20 cellular contexts compared by ENCODE assay signal in genomic region chr20:63136296-63136695, GRCh38.
"Had no signal": no experiment of that assay in that cellular context is flagged by ENCODE, and none has a peak within 500 bp of the region (broad histone marks: within the 10 kb centered on the region; RNA-seq: fewer than 3 reads in every experiment).

No MANE protein-coding gene starts in this region.

- H3K4me1 ChIP-seq: esophagus squamous epithelium, gastrocnemius medialis, heart left ventricle, prostate gland, tibial artery had no signal

- DNase-seq: activated CD4-positive, CD25-positive, alpha-beta regulatory T cell treated with anti-CD3 and anti-CD28 coated beads, Interleukin-2, amount 50 U/mL, for 72 hours; activated naive CD4-positive, alpha-beta T cell; activated naive CD8-positive, alpha-beta T cell treated with anti-CD3 and anti-CD28 coated beads, Interleukin-2, amount 10 ng/mL, durations not matched to agents 7 days and 5 days; activated T-cell treated with anti-CD3 and anti-CD28 coated beads, Interleukin-2, amount 50 U/mL, for 1 hour; amniotic stem cell; cerebellar nuclear complex; cortex of kidney; endodermal cell; esophagus squamous epithelium; gastrocnemius medialis; left colon; stimulated activated CD4-positive, alpha-beta T cell treated with anti-CD3 and anti-CD28 coated beads, Interleukin-1b, Interleukin-23, amount 100 ng/mL, for 48 hours; stimulated activated naive CD8-positive, alpha-beta T cell treated with anti-CD3 and anti-CD28 coated beads, Interleukin-15, amount 100 ng/mL, for 72 hours; T-cell; tibial artery; WERI-Rb-1 had no signal

- ATAC-seq: gastrocnemius medialis; heart left ventricle; left colon; SK-N-SH treated with all-trans-retinoic acid at 6 μM for 48 hours; stimulated activated effector memory CD8-positive, alpha-beta T cell treated with anti-CD3 and anti-CD28 coated beads, Interleukin-12 subunit alpha, Interleukin-12 subunit beta, amount 100 ng/mL, for 72 hours; stimulated activated naive CD8-positive, alpha-beta T cell treated with anti-CD3 and anti-CD28 coated beads, Interleukin-15, amount 100 ng/mL, for 72 hours; T-cell had no signal

- H3K27ac ChIP-seq: esophagus squamous epithelium, gastrocnemius medialis, heart left ventricle, prostate gland, tibial artery, WERI-Rb-1 had no signal

- H3K9me3 ChIP-seq: esophagus squamous epithelium, gastrocnemius medialis, heart left ventricle, prostate gland, tibial artery had no signal

- H3K36me3 ChIP-seq: esophagus squamous epithelium, gastrocnemius medialis, heart left ventricle, prostate gland, tibial artery, WERI-Rb-1 had no signal

- H3K4me3 ChIP-seq: esophagus squamous epithelium, gastrocnemius medialis, heart left ventricle, prostate gland, tibial artery had no signal
